ENCODE assay signal across 15 cellular contexts in genomic region chr3:15638193-15638890, GRCh38. TPM values are rescaled to one million over a fixed set of nuclear protein-coding genes. Genes with fewer than 3 reads are reported as not detected.
DNase-seq lines count a peak whose midpoint lies in the region; ATAC-seq and TF ChIP-seq lines count a peak whose summit lies in the region.
"Had no signal": no experiment of that assay in that cellular context is flagged by ENCODE, and none has a peak within 500 bp of the region (broad histone marks: within the 10 kb centered on the region; RNA-seq: fewer than 3 reads in every experiment).

No MANE protein-coding gene starts in this region.

- DNase-seq in EH (ENCODE audit: low read depth) (peak; percentile 43), M059J (ENCODE audit: low read depth) (peak; percentile 16), dedifferentiated amniotic fluid mesenchymal stem cell (ENCODE audit: extremely low spot score) (peak; percentile 38), psoas muscle (no peak)
- DNase-seq: activated naive CD4-positive, alpha-beta T cell treated with anti-CD3 and anti-CD28 coated beads, Interleukin-2, amount 50 U/mL, for 16 hours; Kasumi-1; NCI-H2081 treated with DMSO at 0.1 percent for 48 hours; NK-92 treated with Interleukin-12 subunit alpha and Interleukin-12 subunit beta, amount 100 ng/mL, for 24 hours had no signal

- H3K27me3 ChIP-seq in psoas muscle (ENCODE audit: insufficient read depth in 3 of 3, low read length in 2 of 3) = no peaks in the 10 kb centered on the region
- H3K27me3 ChIP-seq: BLaER1 had no signal

- peaks cover 0 to 4% of the 10 kb centered on the region in 2 donors for H3K36me3 ChIP-seq in psoas muscle (ENCODE audit: insufficient read depth in 1 of 2, low read depth in 1 of 2)
- H3K36me3 ChIP-seq: BLaER1 had no signal

- H3K27ac ChIP-seq in psoas muscle = peak overlapping the region; percentile 95
- H3K27ac ChIP-seq: BLaER1, coronary artery had no signal

- intact Hi-C loops in psoas muscle (cut with DNase I) = no loop called here

- H3K4me3 ChIP-seq in psoas muscle = peak overlapping the region; percentile 32
- H3K4me3 ChIP-seq: BLaER1, coronary artery had no signal

- peaks cover 69% of the 10 kb centered on the region for H3K4me1 ChIP-seq in psoas muscle

- H3K9me3 ChIP-seq in psoas muscle = no peaks in the 10 kb centered on the region
- H3K9me3 ChIP-seq: BLaER1 had no signal

- no peak for TF ChIP-seq CTCF in psoas muscle (IDR thresholded peaks at IDR 0.05)

- ATAC-seq in psoas muscle (peak; percentile 27 to 56 (median 34)), HG02852 (IDR thresholded peaks at IDR 0.05; ENCODE audit: unreplicated experiment) (no peak), HG02588 (IDR thresholded peaks at IDR 0.05; ENCODE audit: unreplicated experiment) (no peak), GM19328 (IDR thresholded peaks at IDR 0.05; ENCODE audit: unreplicated experiment) (no peak), GM19395 (IDR thresholded peaks at IDR 0.05; ENCODE audit: unreplicated experiment) (no peak)
- ATAC-seq: left lobe of liver had no signal

- WGBS in psoas muscle, 3 donors = 48 to 54% (median 48%) methylated on average over 6 of the region's 6 CpGs

RNA-seq across cellular contexts. Expression of gene BTD, which starts 36.8 kb away (rescaled TPM):
- 24.2 and 34.6 TPM in 2 replicates for total RNA-seq in M059J (2014; rRNA removed; shearing (Covaris generic))
- total RNA-seq in psoas muscle = 10 to 100 TPM in 2 of 4 donors, 1 to 10 TPM in 2; 8.6 to 15.2 (median 10.5) TPM
- 10 to 100 TPM in 1 of 3 donors, 1 to 10 TPM in 2; 6.3 to 12.7 (median 8.7) TPM for polyA plus RNA-seq in psoas muscle

RNA-seq across cellular contexts. Expression of gene HACL1, which starts 37.0 kb away (rescaled TPM):
- 19.5 and 23.6 TPM in 2 replicates for total RNA-seq in M059J (2014; rRNA removed; shearing (Covaris generic))
- 10 to 100 TPM; 14.0 to 20.2 (median 17.8) TPM for total RNA-seq in psoas muscle
- 10 to 100 TPM in 2 of 3 donors, 1 to 10 TPM in 1; 8.2 to 20.2 (median 11.1) TPM for polyA plus RNA-seq in psoas muscle

Comparison
In these comparisons a context has a peak if more than half of its experiments do, and no peak if none do; other contexts are left out.
1. DNase-seq: peak in EH (single experiment), M059J (single experiment) and dedifferentiated amniotic fluid mesenchymal stem cell (single experiment); none in psoas muscle (0 of 2).
2. ATAC-seq: peak in psoas muscle (4 of 4); none in HG02852 (single experiment), HG02588 (single experiment), GM19328 (single experiment) and GM19395 (single experiment).